In the genomic region with DNA sequence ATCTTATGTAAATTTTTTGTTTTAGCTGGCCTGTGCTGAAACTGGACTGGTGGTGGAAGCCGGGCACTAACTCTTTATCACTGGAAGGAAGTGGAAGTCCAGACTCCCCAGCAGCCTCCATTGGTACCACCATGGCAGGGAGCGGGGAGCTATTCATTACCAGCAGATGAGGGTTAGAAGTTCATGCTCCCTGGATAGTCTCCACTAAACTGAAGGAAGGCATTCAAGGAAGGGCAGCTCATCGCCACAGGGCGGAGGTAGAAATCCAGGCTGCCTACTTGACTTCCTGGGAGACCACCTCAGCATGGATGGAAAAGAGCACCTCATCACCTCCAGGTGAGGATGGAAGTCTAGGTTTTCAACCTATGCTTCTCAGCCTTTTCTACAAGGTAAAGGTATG, we compare ENCODE assay signal across 9 cellular contexts.
"Had no signal": no experiment of that assay in that cellular context is flagged by ENCODE, and none has a peak within 500 bp of the region (broad histone marks: within the 10 kb centered on the region; RNA-seq: fewer than 3 reads in every experiment).

No MANE protein-coding gene starts in this region.

- H3K9me3 ChIP-seq: HAP-1 had no signal

- ATAC-seq: HCT116, HepG2 had no signal

- H3K27ac Mint-ChIP-seq: HFFc6, IgD-negative memory B cell had no signal

- H3K36me3 ChIP-seq: HAP-1 had no signal

- DNase-seq: GM23248, GOT3, H7, HFFc6 had no signal

- H3K4me1 Mint-ChIP-seq: IgD-negative memory B cell had no signal

- H3K27me3 Mint-ChIP-seq: IgD-negative memory B cell had no signal

- H3K9me3 Mint-ChIP-seq: HFFc6 had no signal

- H3K4me1 ChIP-seq: HAP-1 had no signal

- H3K27ac ChIP-seq: GM23248, HL-60 had no signal

- H3K4me3 ChIP-seq: GM23248, HAP-1 had no signal

- H3K4me3 Mint-ChIP-seq: HFFc6, IgD-negative memory B cell had no signal
